8 cellular contexts compared by ENCODE assay signal in genomic region chr17:63740464-63741181, GRCh38. TPM values are rescaled to one million over a fixed set of nuclear protein-coding genes. Genes with fewer than 3 reads are reported as not detected.
DNase-seq lines count a peak whose midpoint lies in the region; ATAC-seq, FAIRE-seq and TF ChIP-seq lines count a peak whose summit lies in the region.

No MANE protein-coding gene starts in this region.

- in situ Hi-C loops in astrocyte of the cerebellum (cut with HindIII; ENCODE audit: low sequenced_read_pairs) = no loop called here

- no peaks in the 10 kb centered on the region for H3K27me3 Mint-ChIP-seq in stimulated activated naive B cell treated with anti-CD40 and anti-IgM and Interleukin-4, amounts not matched to agents 10 μg/mL and 1 μg/mL and 100 μg/mL, for 72 hours

- no peak for TF ChIP-seq CTCF in astrocyte of the cerebellum (IDR thresholded peaks at IDR 0.05; ENCODE audit: low read depth, low read length, missing control alignments)

- H3K27ac Mint-ChIP-seq in stimulated activated naive B cell treated with anti-CD40 and anti-IgM and Interleukin-4, amounts not matched to agents 10 μg/mL and 1 μg/mL and 100 μg/mL, for 72 hours = peak overlapping the region; percentile 97

- peaks cover 14 to 39% of the 10 kb centered on the region in 2 donors for H3K4me1 Mint-ChIP-seq in stimulated activated naive B cell treated with anti-CD40 and anti-IgM and Interleukin-4, amounts not matched to agents 10 μg/mL and 1 μg/mL and 100 μg/mL, for 72 hours

- peak; percentile 33 for DNase-seq in DMS53 (lab: John Stamatoyannopoulos, UW)
- DNase-seq in DMS53 treated with DMSO at 0.1 percent for 48 hours (lab: John Stamatoyannopoulos, UW; ENCODE audit: unreplicated experiment) = no peak
- DNase-seq in Jurkat, Clone E6-1 (ENCODE audit: low read depth, low spot score) = no peak
- DNase-seq in astrocyte of the cerebellum (ENCODE audit: low read depth) = no peak
- DNase-seq in inferior parietal cortex (ENCODE audit: extremely low spot score) = peak; percentile 25
- no peak for DNase-seq in stimulated activated naive B cell treated with anti-CD40 and anti-IgM and Interleukin-4, amounts not matched to agents 10 μg/mL and 1 μg/mL and 100 μg/mL, for 72 hours
- DNase-seq in GM12892 (ENCODE audit: insufficient read length) = no peak
- DNase-seq in HuH-7.5 (ENCODE audit: low spot score) = no peak

- H3K36me3 Mint-ChIP-seq in stimulated activated naive B cell treated with anti-CD40 and anti-IgM and Interleukin-4, amounts not matched to agents 10 μg/mL and 1 μg/mL and 100 μg/mL, for 72 hours = peaks cover 9 to 19% of the 10 kb centered on the region in 2 donors

- ATAC-seq in stimulated activated naive B cell treated with anti-CD40 and anti-IgM and Interleukin-4, amounts not matched to agents 10 μg/mL and 1 μg/mL and 100 μg/mL, for 72 hours (replicated peaks) = no peak

- FAIRE-seq in GM12892 (lab: Jason Lieb, UNC) = no peak

- TF ChIP-seq POLR2A in GM12892 (IDR thresholded peaks at IDR 0.05; ENCODE audit: low read depth, low read length) = no peak

- H3K9me3 Mint-ChIP-seq in stimulated activated naive B cell treated with anti-CD40 and anti-IgM and Interleukin-4, amounts not matched to agents 10 μg/mL and 1 μg/mL and 100 μg/mL, for 72 hours = no peaks in the 10 kb centered on the region

- peak overlapping the region; percentile 85 for H3K4me3 ChIP-seq in Jurkat, Clone E6-1 (ENCODE audit: low read length)
- peak overlapping the region; percentile 76 for H3K4me3 ChIP-seq in astrocyte of the cerebellum (ENCODE audit: low read depth, low read length)

- H3K4me3 Mint-ChIP-seq in stimulated activated naive B cell treated with anti-CD40 and anti-IgM and Interleukin-4, amounts not matched to agents 10 μg/mL and 1 μg/mL and 100 μg/mL, for 72 hours = peak overlapping the region; percentile 94 to 99

RNA-seq across cellular contexts. Expression of gene STRADA, which starts 1.0 kb away (rescaled TPM):
- polyA plus RNA-seq in Jurkat, Clone E6-1 (2012; ENCODE audit: insufficient read depth, insufficient read length) = 52.1 TPM
- polyA plus RNA-seq in GM12892 (2012; ENCODE audit: missing spikeins) = 48.4 TPM

RNA-seq across cellular contexts. Expression of gene CCDC47, which starts 32.8 kb away (rescaled TPM):
- polyA plus RNA-seq in Jurkat, Clone E6-1 (2012; ENCODE audit: insufficient read depth, insufficient read length) = 56.9 TPM
- 51.5 TPM for polyA plus RNA-seq in GM12892 (2012; ENCODE audit: missing spikeins)

RNA-seq across cellular contexts. Expression of gene DDX42, which starts 33.3 kb away (rescaled TPM):
- polyA plus RNA-seq in Jurkat, Clone E6-1 (2012; ENCODE audit: insufficient read depth, insufficient read length) = 105 TPM
- polyA plus RNA-seq in GM12892 (2012; ENCODE audit: missing spikeins) = 70.0 TPM

RNA-seq across cellular contexts. Expression of gene LIMD2, which starts 40.7 kb away (rescaled TPM):
- polyA plus RNA-seq in Jurkat, Clone E6-1 (2012; ENCODE audit: insufficient read depth, insufficient read length) = 64.9 TPM
- 79.9 TPM for polyA plus RNA-seq in GM12892 (2012; ENCODE audit: missing spikeins)

Comparison
In these comparisons a context has a peak if more than half of its experiments do, and no peak if none do; other contexts are left out.
1. DNase-seq: peak in DMS53 (single experiment) and inferior parietal cortex (single experiment); none in DMS53 treated with DMSO at 0.1 percent for 48 hours (single experiment), Jurkat, Clone E6-1 (single experiment), astrocyte of the cerebellum (single experiment), stimulated activated naive B cell treated with anti-CD40 and anti-IgM and Interleukin-4, amounts not matched to agents 10 μg/mL and 1 μg/mL and 100 μg/mL, for 72 hours (single experiment), GM12892 (single experiment) and HuH-7.5 (single experiment).